1 cellular context compared by ENCODE assay signal in the genomic region with DNA sequence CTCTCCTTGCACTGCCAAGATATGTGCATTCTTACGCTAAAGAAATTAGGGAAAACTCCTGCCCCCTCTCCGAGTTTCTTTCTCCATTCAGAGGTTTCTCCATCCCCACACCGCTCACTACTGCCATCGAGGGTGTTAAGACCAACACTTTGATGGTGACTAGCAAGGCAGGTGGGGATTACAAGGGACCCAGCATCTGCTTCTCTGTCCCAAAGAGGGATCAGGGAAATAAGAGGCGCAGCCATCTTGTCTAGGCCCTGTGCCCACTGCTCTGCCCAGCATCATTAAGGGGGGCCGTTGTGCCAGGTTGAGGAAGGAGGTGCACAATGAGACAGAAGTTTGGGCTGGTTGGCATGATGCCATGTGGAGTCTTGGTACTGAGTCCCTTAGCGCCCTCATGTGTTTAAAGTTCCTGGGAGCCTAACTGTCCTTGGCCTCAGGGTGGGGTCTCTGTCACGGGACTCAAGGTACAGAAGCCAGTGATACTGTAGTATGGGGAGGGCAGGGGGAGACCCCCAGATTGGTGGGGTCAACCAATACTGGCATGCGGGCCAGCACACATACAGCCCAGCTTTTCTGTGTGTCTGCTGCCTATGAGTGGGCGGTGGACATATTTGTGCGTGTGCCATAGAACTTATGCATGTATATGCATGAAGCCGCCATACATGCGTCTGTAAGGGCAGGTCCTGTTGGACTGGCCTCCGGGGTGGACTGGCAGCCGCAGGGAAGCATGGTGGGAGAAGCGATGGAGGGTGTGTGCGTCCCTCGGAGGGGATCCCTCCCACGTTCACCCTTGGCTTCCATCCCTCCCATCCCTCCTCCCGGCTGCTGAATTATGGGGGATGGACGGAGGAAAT.
TF ChIP-seq lines count a peak whose summit lies in the region.

No MANE protein-coding gene starts in this region.

TF ChIP-seq in K562, 482 proteins besides CTCF, POLR2A, EP300 and RAD21 (continues in another document):
- TF ChIP-seq HNRNPK (IDR thresholded peaks at IDR 0.05; ENCODE audit: low read depth, low read length, poor library complexity, severe bottlenecking) (no peak), ZNF79 (CRISPR knock-in tag; IDR thresholded peaks at IDR 0.05; ENCODE audit: low read depth) (no peak), MYNN (IDR thresholded peaks at IDR 0.05) (no peak), MYNN (CRISPR knock-in tag; IDR thresholded peaks at IDR 0.05) (no peak), ZNF239 (CRISPR knock-in tag; IDR thresholded peaks at IDR 0.05) (no peak), FOXA3 (CRISPR knock-in tag; conservative IDR thresholded peaks at IDR 0.05 in 1 of 2, IDR thresholded peaks at IDR 0.05 in 1 of 2) (no peak), NCOA2 (IDR thresholded peaks at IDR 0.05; ENCODE audit: partially characterized antibody in 2 of 2) (no peak), KDM2B (CRISPR knock-in tag; IDR thresholded peaks at IDR 0.05) (no peak), STAG1 (CRISPR knock-in tag; IDR thresholded peaks at IDR 0.05; ENCODE audit: borderline replicate concordance) (0 out of 2 replicates have a peak, but pooled peaks have one; percentile 21), SMC3 (conservative IDR thresholded peaks at IDR 0.05; ENCODE audit: insufficient read depth, low read depth, low read length) (peak; percentile 33; the same call in 1 of the 2 replicates), MAZ (CRISPR knock-in tag; conservative IDR thresholded peaks at IDR 0.05 in 1 of 2, IDR thresholded peaks at IDR 0.05 in 1 of 2) (no peak), ZNF217 (CRISPR knock-in tag; IDR thresholded peaks at IDR 0.05) (0 out of 2 replicates have a peak, but pooled peaks have one; percentile 20), JUNB (CRISPR knock-in tag; conservative IDR thresholded peaks at IDR 0.05) (no peak), SMARCE1 (IDR thresholded peaks at IDR 0.05) (no peak), ZNF436 (CRISPR knock-in tag; IDR thresholded peaks at IDR 0.05) (no peak), HMG20B (CRISPR knock-in tag; IDR thresholded peaks at IDR 0.05) (no peak), RBBP5 (IDR thresholded peaks at IDR 0.05; ENCODE audit: borderline replicate concordance, insufficient read depth, low read length, poor library complexity, severe bottlenecking) (peak; percentile 26), NELFE (IDR thresholded peaks at IDR 0.05; ENCODE audit: insufficient read depth, insufficient read length) (no peak), ZNF165 (CRISPR knock-in tag; IDR thresholded peaks at IDR 0.05; ENCODE audit: borderline replicate concordance) (no peak), ARID2 (IDR thresholded peaks at IDR 0.05) (peak; percentile 18; the same call in 1 of the 2 replicates), MIER1 (IDR thresholded peaks at IDR 0.05; ENCODE audit: low read depth) (no peak), FOXK1 (CRISPR knock-in tag; IDR thresholded peaks at IDR 0.05; ENCODE audit: borderline replicate concordance) (peak; percentile 77; the same call in 1 of the 2 replicates), NFIC (IDR thresholded peaks at IDR 0.05) (peak; percentile 99), NFIX (CRISPR knock-in tag; IDR thresholded peaks at IDR 0.05; ENCODE audit: low read depth) (peak; percentile 51; the same call in 1 of the 2 replicates), ZC3H11A (IDR thresholded peaks at IDR 0.05; ENCODE audit: low read depth, low read length) (no peak), BHLHE40 (IDR thresholded peaks at IDR 0.05; ENCODE audit: low read length) (peak; percentile 71), ZNF561 (CRISPR knock-in tag; conservative IDR thresholded peaks at IDR 0.05) (no peak), STAT5B (CRISPR knock-in tag; IDR thresholded peaks at IDR 0.05) (no peak), LCOR (CRISPR knock-in tag; IDR thresholded peaks at IDR 0.05) (no peak)
- TF ChIP-seq, protein P1, sequence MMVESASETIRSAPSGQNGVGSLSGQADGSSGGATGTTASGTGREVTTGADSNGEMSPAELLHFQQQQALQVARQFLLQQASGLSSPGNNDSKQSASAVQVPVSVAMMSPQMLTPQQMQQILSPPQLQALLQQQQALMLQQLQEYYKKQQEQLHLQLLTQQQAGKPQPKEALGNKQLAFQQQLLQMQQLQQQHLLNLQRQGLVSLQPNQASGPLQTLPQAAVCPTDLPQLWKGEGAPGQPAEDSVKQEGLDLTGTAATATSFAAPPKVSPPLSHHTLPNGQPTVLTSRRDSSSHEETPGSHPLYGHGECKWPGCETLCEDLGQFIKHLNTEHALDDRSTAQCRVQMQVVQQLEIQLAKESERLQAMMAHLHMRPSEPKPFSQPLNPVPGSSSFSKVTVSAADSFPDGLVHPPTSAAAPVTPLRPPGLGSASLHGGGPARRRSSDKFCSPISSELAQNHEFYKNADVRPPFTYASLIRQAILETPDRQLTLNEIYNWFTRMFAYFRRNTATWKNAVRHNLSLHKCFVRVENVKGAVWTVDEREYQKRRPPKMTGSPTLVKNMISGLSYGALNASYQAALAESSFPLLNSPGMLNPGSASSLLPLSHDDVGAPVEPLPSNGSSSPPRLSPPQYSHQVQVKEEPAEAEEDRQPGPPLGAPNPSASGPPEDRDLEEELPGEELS (CRISPR knock-in tag; IDR thresholded peaks at IDR 0.05; ENCODE audit: borderline replicate concordance): 0 out of 2 replicates have a peak, but pooled peaks have one; percentile 46
- TF ChIP-seq, protein P2, sequence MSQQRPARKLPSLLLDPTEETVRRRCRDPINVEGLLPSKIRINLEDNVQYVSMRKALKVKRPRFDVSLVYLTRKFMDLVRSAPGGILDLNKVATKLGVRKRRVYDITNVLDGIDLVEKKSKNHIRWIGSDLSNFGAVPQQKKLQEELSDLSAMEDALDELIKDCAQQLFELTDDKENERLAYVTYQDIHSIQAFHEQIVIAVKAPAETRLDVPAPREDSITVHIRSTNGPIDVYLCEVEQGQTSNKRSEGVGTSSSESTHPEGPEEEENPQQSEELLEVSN (IDR thresholded peaks at IDR 0.05; ENCODE audit: borderline replicate concordance in 1 of 2, extremely low read depth in 1 of 2, insufficient read depth in 1 of 2, insufficient read length in 1 of 2, low read depth in 1 of 2, low read length in 1 of 2, poor library complexity in 1 of 2, severe bottlenecking in 1 of 2): peak in 1 of 2 experiments; percentile 18
- TF ChIP-seq, protein P3, sequence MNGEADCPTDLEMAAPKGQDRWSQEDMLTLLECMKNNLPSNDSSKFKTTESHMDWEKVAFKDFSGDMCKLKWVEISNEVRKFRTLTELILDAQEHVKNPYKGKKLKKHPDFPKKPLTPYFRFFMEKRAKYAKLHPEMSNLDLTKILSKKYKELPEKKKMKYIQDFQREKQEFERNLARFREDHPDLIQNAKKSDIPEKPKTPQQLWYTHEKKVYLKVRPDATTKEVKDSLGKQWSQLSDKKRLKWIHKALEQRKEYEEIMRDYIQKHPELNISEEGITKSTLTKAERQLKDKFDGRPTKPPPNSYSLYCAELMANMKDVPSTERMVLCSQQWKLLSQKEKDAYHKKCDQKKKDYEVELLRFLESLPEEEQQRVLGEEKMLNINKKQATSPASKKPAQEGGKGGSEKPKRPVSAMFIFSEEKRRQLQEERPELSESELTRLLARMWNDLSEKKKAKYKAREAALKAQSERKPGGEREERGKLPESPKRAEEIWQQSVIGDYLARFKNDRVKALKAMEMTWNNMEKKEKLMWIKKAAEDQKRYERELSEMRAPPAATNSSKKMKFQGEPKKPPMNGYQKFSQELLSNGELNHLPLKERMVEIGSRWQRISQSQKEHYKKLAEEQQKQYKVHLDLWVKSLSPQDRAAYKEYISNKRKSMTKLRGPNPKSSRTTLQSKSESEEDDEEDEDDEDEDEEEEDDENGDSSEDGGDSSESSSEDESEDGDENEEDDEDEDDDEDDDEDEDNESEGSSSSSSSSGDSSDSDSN (IDR thresholded peaks at IDR 0.05; ENCODE audit: borderline replicate concordance in 1 of 2, low read depth in 2 of 2, low read length in 2 of 2): no peak
- TF ChIP-seq, protein P4, sequence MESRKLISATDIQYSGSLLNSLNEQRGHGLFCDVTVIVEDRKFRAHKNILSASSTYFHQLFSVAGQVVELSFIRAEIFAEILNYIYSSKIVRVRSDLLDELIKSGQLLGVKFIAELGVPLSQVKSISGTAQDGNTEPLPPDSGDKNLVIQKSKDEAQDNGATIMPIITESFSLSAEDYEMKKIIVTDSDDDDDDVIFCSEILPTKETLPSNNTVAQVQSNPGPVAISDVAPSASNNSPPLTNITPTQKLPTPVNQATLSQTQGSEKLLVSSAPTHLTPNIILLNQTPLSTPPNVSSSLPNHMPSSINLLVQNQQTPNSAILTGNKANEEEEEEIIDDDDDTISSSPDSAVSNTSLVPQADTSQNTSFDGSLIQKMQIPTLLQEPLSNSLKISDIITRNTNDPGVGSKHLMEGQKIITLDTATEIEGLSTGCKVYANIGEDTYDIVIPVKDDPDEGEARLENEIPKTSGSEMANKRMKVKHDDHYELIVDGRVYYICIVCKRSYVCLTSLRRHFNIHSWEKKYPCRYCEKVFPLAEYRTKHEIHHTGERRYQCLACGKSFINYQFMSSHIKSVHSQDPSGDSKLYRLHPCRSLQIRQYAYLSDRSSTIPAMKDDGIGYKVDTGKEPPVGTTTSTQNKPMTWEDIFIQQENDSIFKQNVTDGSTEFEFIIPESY (CRISPR knock-in tag; IDR thresholded peaks at IDR 0.05): no peak
- TF ChIP-seq, protein P5, sequence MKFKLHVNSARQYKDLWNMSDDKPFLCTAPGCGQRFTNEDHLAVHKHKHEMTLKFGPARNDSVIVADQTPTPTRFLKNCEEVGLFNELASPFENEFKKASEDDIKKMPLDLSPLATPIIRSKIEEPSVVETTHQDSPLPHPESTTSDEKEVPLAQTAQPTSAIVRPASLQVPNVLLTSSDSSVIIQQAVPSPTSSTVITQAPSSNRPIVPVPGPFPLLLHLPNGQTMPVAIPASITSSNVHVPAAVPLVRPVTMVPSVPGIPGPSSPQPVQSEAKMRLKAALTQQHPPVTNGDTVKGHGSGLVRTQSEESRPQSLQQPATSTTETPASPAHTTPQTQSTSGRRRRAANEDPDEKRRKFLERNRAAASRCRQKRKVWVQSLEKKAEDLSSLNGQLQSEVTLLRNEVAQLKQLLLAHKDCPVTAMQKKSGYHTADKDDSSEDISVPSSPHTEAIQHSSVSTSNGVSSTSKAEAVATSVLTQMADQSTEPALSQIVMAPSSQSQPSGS (CRISPR knock-in tag; IDR thresholded peaks at IDR 0.05): no peak
- TF ChIP-seq, protein P6, sequence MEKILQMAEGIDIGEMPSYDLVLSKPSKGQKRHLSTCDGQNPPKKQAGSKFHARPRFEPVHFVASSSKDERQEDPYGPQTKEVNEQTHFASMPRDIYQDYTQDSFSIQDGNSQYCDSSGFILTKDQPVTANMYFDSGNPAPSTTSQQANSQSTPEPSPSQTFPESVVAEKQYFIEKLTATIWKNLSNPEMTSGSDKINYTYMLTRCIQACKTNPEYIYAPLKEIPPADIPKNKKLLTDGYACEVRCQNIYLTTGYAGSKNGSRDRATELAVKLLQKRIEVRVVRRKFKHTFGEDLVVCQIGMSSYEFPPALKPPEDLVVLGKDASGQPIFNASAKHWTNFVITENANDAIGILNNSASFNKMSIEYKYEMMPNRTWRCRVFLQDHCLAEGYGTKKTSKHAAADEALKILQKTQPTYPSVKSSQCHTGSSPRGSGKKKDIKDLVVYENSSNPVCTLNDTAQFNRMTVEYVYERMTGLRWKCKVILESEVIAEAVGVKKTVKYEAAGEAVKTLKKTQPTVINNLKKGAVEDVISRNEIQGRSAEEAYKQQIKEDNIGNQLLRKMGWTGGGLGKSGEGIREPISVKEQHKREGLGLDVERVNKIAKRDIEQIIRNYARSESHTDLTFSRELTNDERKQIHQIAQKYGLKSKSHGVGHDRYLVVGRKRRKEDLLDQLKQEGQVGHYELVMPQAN (IDR thresholded peaks at IDR 0.05; ENCODE audit: borderline replicate concordance): no peak
- TF ChIP-seq, protein P7, sequence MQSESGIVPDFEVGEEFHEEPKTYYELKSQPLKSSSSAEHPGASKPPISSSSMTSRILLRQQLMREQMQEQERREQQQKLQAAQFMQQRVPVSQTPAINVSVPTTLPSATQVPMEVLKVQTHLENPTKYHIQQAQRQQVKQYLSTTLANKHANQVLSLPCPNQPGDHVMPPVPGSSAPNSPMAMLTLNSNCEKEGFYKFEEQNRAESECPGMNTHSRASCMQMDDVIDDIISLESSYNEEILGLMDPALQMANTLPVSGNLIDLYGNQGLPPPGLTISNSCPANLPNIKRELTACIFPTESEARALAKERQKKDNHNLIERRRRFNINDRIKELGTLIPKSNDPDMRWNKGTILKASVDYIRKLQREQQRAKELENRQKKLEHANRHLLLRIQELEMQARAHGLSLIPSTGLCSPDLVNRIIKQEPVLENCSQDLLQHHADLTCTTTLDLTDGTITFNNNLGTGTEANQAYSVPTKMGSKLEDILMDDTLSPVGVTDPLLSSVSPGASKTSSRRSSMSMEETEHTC (IDR thresholded peaks at IDR 0.05): 0 out of 2 replicates have a peak, but pooled peaks have one; percentile 9
- TF ChIP-seq, protein P8, sequence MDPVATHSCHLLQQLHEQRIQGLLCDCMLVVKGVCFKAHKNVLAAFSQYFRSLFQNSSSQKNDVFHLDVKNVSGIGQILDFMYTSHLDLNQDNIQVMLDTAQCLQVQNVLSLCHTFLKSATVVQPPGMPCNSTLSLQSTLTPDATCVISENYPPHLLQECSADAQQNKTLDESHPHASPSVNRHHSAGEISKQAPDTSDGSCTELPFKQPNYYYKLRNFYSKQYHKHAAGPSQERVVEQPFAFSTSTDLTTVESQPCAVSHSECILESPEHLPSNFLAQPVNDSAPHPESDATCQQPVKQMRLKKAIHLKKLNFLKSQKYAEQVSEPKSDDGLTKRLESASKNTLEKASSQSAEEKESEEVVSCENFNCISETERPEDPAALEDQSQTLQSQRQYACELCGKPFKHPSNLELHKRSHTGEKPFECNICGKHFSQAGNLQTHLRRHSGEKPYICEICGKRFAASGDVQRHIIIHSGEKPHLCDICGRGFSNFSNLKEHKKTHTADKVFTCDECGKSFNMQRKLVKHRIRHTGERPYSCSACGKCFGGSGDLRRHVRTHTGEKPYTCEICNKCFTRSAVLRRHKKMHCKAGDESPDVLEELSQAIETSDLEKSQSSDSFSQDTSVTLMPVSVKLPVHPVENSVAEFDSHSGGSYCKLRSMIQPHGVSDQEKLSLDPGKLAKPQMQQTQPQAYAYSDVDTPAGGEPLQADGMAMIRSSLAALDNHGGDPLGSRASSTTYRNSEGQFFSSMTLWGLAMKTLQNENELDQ (CRISPR knock-in tag; IDR thresholded peaks at IDR 0.05; ENCODE audit: borderline replicate concordance): no peak
- TF ChIP-seq, protein P9, sequence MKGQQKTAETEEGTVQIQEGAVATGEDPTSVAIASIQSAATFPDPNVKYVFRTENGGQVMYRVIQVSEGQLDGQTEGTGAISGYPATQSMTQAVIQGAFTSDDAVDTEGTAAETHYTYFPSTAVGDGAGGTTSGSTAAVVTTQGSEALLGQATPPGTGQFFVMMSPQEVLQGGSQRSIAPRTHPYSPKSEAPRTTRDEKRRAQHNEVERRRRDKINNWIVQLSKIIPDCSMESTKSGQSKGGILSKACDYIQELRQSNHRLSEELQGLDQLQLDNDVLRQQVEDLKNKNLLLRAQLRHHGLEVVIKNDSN (CRISPR knock-in tag; IDR thresholded peaks at IDR 0.05): peak; percentile 3; the same call in 1 of the 2 replicates
